In the genomic region with DNA sequence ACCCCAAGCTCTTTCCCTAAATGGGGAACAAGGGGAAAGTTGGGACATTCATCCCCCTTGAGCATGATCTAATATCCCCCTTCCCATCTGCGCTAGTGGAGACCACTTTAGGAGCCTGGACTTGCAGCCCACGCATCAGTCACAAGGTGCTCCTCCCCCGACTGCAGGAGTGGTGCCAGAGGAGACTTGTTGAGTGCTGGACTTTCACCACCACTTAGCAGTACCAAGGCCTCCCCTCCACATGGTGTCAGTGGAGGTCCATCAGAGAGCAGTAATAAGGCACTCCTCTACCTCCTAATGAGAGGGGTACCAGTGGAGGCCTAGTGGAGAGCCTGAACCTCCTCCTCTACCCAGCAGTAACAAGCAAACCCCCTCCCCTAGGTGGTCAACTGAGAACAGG, we compare ENCODE assay signal across 8 cellular contexts. TPM values are rescaled to one million over a fixed set of nuclear protein-coding genes. Genes with fewer than 3 reads are reported as not detected.
DNase-seq lines count a peak whose midpoint lies in the region; ATAC-seq and TF ChIP-seq lines count a peak whose summit lies in the region.

No MANE protein-coding gene starts in this region.

- CTCF ChIA-PET in activated CD4-positive, alpha-beta T cell treated with anti-CD3 and anti-CD28 coated beads, Interleukin-2, amount 10 ng/mL, durations not matched to agents 7 days and 5 days (lab: Charles Lee), result interaction anchor here (1.0 to 1.2 kb wide), 2 partner anchors 11 to 22 kb away, joined by 3 to 4 read pairs; a partner anchor contains a TSS

- no peak for TF ChIP-seq POLR2A in GM18505 (IDR thresholded peaks at IDR 0.05; ENCODE audit: borderline replicate concordance, extremely low read depth, insufficient read depth, insufficient read length)

- DNase-seq in activated gamma-delta T cell treated with Interleukin-2 at 50 U/mL for 16 hours (peak; percentile 11), activated gamma-delta T cell (lab: John Stamatoyannopoulos, UW) (no peak), lung microvascular endothelial cell (ENCODE audit: low read depth in 2 of 2) (peak; percentile 1 to 24)
- peak; percentile 26 for DNase-seq in activated CD4-positive, alpha-beta T cell treated with anti-CD3 and anti-CD28 coated beads, Interleukin-2, amount 10 ng/mL, durations not matched to agents 7 days and 5 days

- no peaks in the 10 kb centered on the region for H3K36me3 Mint-ChIP-seq in activated CD4-positive, alpha-beta T cell treated with anti-CD3 and anti-CD28 coated beads, Interleukin-2, amount 10 ng/mL, durations not matched to agents 7 days and 5 days (ENCODE audit: low read depth)

- H3K4me1 Mint-ChIP-seq in activated CD4-positive, alpha-beta T cell treated with anti-CD3 and anti-CD28 coated beads, Interleukin-2, amount 10 ng/mL, durations not matched to agents 7 days and 5 days, result no peaks in the 10 kb centered on the region

- H3K4me3 Mint-ChIP-seq in activated CD4-positive, alpha-beta T cell treated with anti-CD3 and anti-CD28 coated beads, Interleukin-2, amount 10 ng/mL, durations not matched to agents 7 days and 5 days, result no peak overlapping the region

- ATAC-seq in HG03097 (IDR thresholded peaks at IDR 0.05; ENCODE audit: low FRiP score, unreplicated experiment) (peak; percentile 54), GM21717 (IDR thresholded peaks at IDR 0.05; ENCODE audit: unreplicated experiment) (no peak), GM18505 (IDR thresholded peaks at IDR 0.05; ENCODE audit: unreplicated experiment) (no peak), HG02852 (IDR thresholded peaks at IDR 0.05; ENCODE audit: unreplicated experiment) (no peak)

- no peaks in the 10 kb centered on the region for H3K9me3 Mint-ChIP-seq in activated CD4-positive, alpha-beta T cell treated with anti-CD3 and anti-CD28 coated beads, Interleukin-2, amount 10 ng/mL, durations not matched to agents 7 days and 5 days

- POLR2A ChIA-PET in activated CD4-positive, alpha-beta T cell treated with anti-CD3 and anti-CD28 coated beads, Interleukin-2, amount 10 ng/mL, durations not matched to agents 7 days and 5 days (lab: Charles Lee), result no interaction called here

- H3K27me3 Mint-ChIP-seq in activated CD4-positive, alpha-beta T cell treated with anti-CD3 and anti-CD28 coated beads, Interleukin-2, amount 10 ng/mL, durations not matched to agents 7 days and 5 days, result no peaks in the 10 kb centered on the region

- no peak overlapping the region for H3K27ac Mint-ChIP-seq in activated CD4-positive, alpha-beta T cell treated with anti-CD3 and anti-CD28 coated beads, Interleukin-2, amount 10 ng/mL, durations not matched to agents 7 days and 5 days

RNA-seq across cellular contexts. Expression of a gene that starts 22.5 kb away (rescaled TPM):
- total RNA-seq in activated CD4-positive, alpha-beta T cell treated with anti-CD3 and anti-CD28 coated beads, Interleukin-2, amount 10 ng/mL, durations not matched to agents 7 days and 5 days, result 1 to 10 TPM; 3.1 to 3.5 TPM
- total RNA-seq in lung microvascular endothelial cell, result 6.2 and 6.3 TPM in 2 replicates

RNA-seq across cellular contexts. Expression of a gene that starts 22.7 kb away (rescaled TPM):
- 10 to 100 TPM; 15.6 to 18.7 TPM for total RNA-seq in activated CD4-positive, alpha-beta T cell treated with anti-CD3 and anti-CD28 coated beads, Interleukin-2, amount 10 ng/mL, durations not matched to agents 7 days and 5 days
- total RNA-seq in lung microvascular endothelial cell, result 3.5 and 6.3 TPM in 2 replicates
